Comparison of ENCODE assay signal across 29 cellular contexts in the genomic region with DNA sequence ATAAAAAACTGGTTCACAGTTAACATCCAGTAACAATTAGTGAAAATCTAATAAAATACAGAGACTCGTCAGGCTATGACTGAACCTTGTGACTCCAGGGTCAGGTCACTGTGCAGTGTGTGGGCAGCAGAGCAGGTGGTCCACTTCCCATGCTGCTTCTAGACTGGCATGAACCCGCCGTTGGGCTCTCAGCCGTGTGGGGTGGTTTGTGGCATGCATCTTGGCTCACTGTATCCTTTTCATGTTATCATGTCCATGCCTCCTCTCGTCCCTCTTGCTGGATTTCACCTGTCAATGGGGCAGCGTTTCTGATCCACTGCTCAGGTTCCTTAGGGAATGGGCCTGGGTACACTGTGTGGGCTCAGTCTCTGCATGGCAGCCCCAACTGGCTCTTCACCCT.
"Had no signal": no experiment of that assay in that cellular context is flagged by ENCODE, and none has a peak within 500 bp of the region (broad histone marks: within the 10 kb centered on the region; RNA-seq: fewer than 3 reads in every experiment).

No MANE protein-coding gene starts in this region.

- H3K9me3 ChIP-seq: MG63, SJCRH30 had no signal

- H3K4me1 Mint-ChIP-seq: activated T-helper 17 cell treated with anti-CD3 and anti-CD28 coated beads, Interleukin-2, amount 50 U/mL, for 72 hours; central memory CD8-positive, alpha-beta T cell had no signal

- ATAC-seq: activated CD8-positive, alpha-beta T cell treated with anti-CD3 and anti-CD28 coated beads for 36 hours; activated naive CD4-positive, alpha-beta T cell treated with anti-CD3 and anti-CD28 coated beads, Interleukin-2, amount 50 U/mL, for 72 hours; activated T-cell treated with anti-CD3 and anti-CD28 coated beads, Interleukin-2, amount 50 U/mL, for 72 hours; activated T-helper 17 cell treated with anti-CD3 and anti-CD28 coated beads, Interleukin-2, amount 50 U/mL, for 72 hours; Panc1 had no signal

- H3K4me1 ChIP-seq: SJCRH30 had no signal

- H3K27me3 Mint-ChIP-seq: activated CD4-positive, alpha-beta T cell treated with anti-CD3 and anti-CD28 coated beads, Interleukin-2, amount 10 ng/mL, durations not matched to agents 24 days and 14 days; activated CD8-positive, alpha-beta T cell treated with anti-CD3 and anti-CD28 coated beads for 36 hours; activated T-helper 17 cell treated with anti-CD3 and anti-CD28 coated beads, Interleukin-2, amount 50 U/mL, for 72 hours; central memory CD8-positive, alpha-beta T cell had no signal

- H3K27ac Mint-ChIP-seq: activated CD4-positive, alpha-beta T cell treated with anti-CD3 and anti-CD28 coated beads, Interleukin-2, amount 10 ng/mL, durations not matched to agents 24 days and 14 days; activated CD8-positive, alpha-beta T cell treated with anti-CD3 and anti-CD28 coated beads for 36 hours; activated naive CD4-positive, alpha-beta T cell treated with anti-CD3 and anti-CD28 coated beads for 36 hours; activated T-helper 17 cell treated with anti-CD3 and anti-CD28 coated beads, Interleukin-2, amount 50 U/mL, for 72 hours; T-helper 2 cell treated with Interferon-gamma antibody and Interleukin-4, amounts not matched to agents 5 μg/mL and 100 μg/mL, for 36 hours had no signal

- H3K9me3 Mint-ChIP-seq: activated CD4-positive, alpha-beta T cell treated with anti-CD3 and anti-CD28 coated beads, Interleukin-2, amount 10 ng/mL, durations not matched to agents 24 days and 14 days; activated CD8-positive, alpha-beta T cell treated with anti-CD3 and anti-CD28 coated beads for 36 hours; activated naive CD4-positive, alpha-beta T cell treated with anti-CD3 and anti-CD28 coated beads for 36 hours; activated naive CD4-positive, alpha-beta T cell treated with anti-CD3 and anti-CD28 coated beads, Interleukin-2, amount 50 U/mL, for 72 hours; activated T-cell treated with anti-CD3 and anti-CD28 coated beads, Interleukin-2, amount 50 U/mL, for 72 hours; activated T-helper 17 cell treated with anti-CD3 and anti-CD28 coated beads, Interleukin-2, amount 50 U/mL, for 72 hours; central memory CD8-positive, alpha-beta T cell; T-helper 2 cell treated with Interferon-gamma antibody and Interleukin-4, amounts not matched to agents 5 μg/mL and 100 μg/mL, for 36 hours had no signal

- H3K27me3 ChIP-seq: brain microvascular endothelial cell, cardiac muscle cell, MG63, SJCRH30 had no signal

- DNase-seq: activated CD4-positive, alpha-beta T cell treated with anti-CD3 and anti-CD28 coated beads, Interleukin-2, amount 10 ng/mL, durations not matched to agents 24 days and 14 days; activated CD4-positive, alpha-beta T cell treated with anti-CD3 and anti-CD28 coated beads, Interleukin-2, amount 50 U/mL, for 4 hours; activated CD8-positive, alpha-beta T cell treated with anti-CD3 and anti-CD28 coated beads for 36 hours; activated gamma-delta T cell treated with Interleukin-2 at 50 U/mL for 16 hours; activated naive CD4-positive, alpha-beta T cell treated with anti-CD3 and anti-CD28 coated beads for 36 hours; activated T-cell treated with anti-CD3 and anti-CD28 coated beads, Interleukin-2, amount 50 U/mL, for 1 hour; activated T-cell treated with anti-CD3 and anti-CD28 coated beads, Interleukin-2, amount 50 U/mL, for 72 hours; amniotic stem cell; brain microvascular endothelial cell; Karpas-422; MG63; NCI-H1048; NCI-H1105 treated with DMSO at 0.1 percent for 48 hours; NCI-H1436; NCI-H1694; NCI-H1930; NCI-H2081 treated with DMSO at 0.1 percent for 48 hours; NCI-H226; NCI-H446 treated with DMSO at 0.1 percent for 48 hours; NCI-H524 treated with DMSO at 0.1 percent for 48 hours; SHP77; SJCRH30 had no signal

- H3K4me3 ChIP-seq: cardiac muscle cell, MG63, SJCRH30, SK-N-MC had no signal

- H3K4me3 Mint-ChIP-seq: activated CD4-positive, alpha-beta T cell treated with anti-CD3 and anti-CD28 coated beads, Interleukin-2, amount 10 ng/mL, durations not matched to agents 24 days and 14 days; activated CD8-positive, alpha-beta T cell treated with anti-CD3 and anti-CD28 coated beads for 36 hours; activated naive CD4-positive, alpha-beta T cell treated with anti-CD3 and anti-CD28 coated beads for 36 hours; activated T-cell treated with anti-CD3 and anti-CD28 coated beads, Interleukin-2, amount 50 U/mL, for 72 hours; activated T-helper 17 cell treated with anti-CD3 and anti-CD28 coated beads, Interleukin-2, amount 50 U/mL, for 72 hours; central memory CD8-positive, alpha-beta T cell; T-helper 2 cell treated with Interferon-gamma antibody and Interleukin-4, amounts not matched to agents 5 μg/mL and 100 μg/mL, for 36 hours had no signal

- H3K27ac ChIP-seq: brain microvascular endothelial cell, cardiac muscle cell, SJCRH30, SK-N-MC had no signal
